ENCODE assay signal across 12 cellular contexts in genomic region chr17:17484451-17484899, GRCh38. TPM values are rescaled to one million over a fixed set of nuclear protein-coding genes. Genes with fewer than 3 reads are reported as not detected.
DNase-seq lines count a peak whose midpoint lies in the region; ATAC-seq and TF ChIP-seq lines count a peak whose summit lies in the region.
"Had no signal": no experiment of that assay in that cellular context is flagged by ENCODE, and none has a peak within 500 bp of the region (broad histone marks: within the 10 kb centered on the region; RNA-seq: fewer than 3 reads in every experiment).

No MANE protein-coding gene starts in this region.

- no peak overlapping the region for H3K4me3 ChIP-seq in neural progenitor cell
- H3K4me3 ChIP-seq in uterus: no peak overlapping the region

- intact Hi-C loops in uterus (cut with DNase I; ENCODE audit: low total_unique reads): no loop called here

- peaks cover 22% of the 10 kb centered on the region for H4K20me1 ChIP-seq in neural progenitor cell (ENCODE audit: low read depth)

- ATAC-seq in omental fat pad (ENCODE audit: low FRiP score): no peak

- H3K4me3 Mint-ChIP-seq in neural progenitor cell: no peak overlapping the region
- H3K4me3 Mint-ChIP-seq: immature natural killer cell, nephron progenitor cell had no signal

- no peaks in the 10 kb centered on the region for H3K27me3 ChIP-seq in neural progenitor cell
- H3K27me3 ChIP-seq in uterus: no peaks in the 10 kb centered on the region

- peaks cover 70% of the 10 kb centered on the region for H3K79me2 ChIP-seq in neural progenitor cell (ENCODE audit: low read depth)

- peaks cover 6% of the 10 kb centered on the region for H3K4me1 Mint-ChIP-seq in neural progenitor cell

- H3K27me3 Mint-ChIP-seq in neural progenitor cell (ENCODE audit: insufficient read depth, low read depth): no peaks in the 10 kb centered on the region

- H3F3A ChIP-seq in neural progenitor cell (ENCODE audit: low read depth): no peaks in the 10 kb centered on the region

- no peak overlapping the region for H3K4me2 ChIP-seq in neural progenitor cell
- H3K4me2 ChIP-seq: KMS-11 had no signal

- no peak for TF ChIP-seq POLR2A in uterus (IDR thresholded peaks at IDR 0.05)

- no peak overlapping the region for H3K9ac ChIP-seq in neural progenitor cell
- H3K9ac ChIP-seq: KMS-11 had no signal

- H3K27ac Mint-ChIP-seq in neural progenitor cell: peak overlapping the region; percentile 20
- H3K27ac Mint-ChIP-seq: immature natural killer cell, nephron progenitor cell had no signal

- H3K9me3 ChIP-seq in neural progenitor cell (ENCODE audit: low read depth) (no peaks in the 10 kb centered on the region), uterus (no peaks in the 10 kb centered on the region)

- no peak overlapping the region for H2AFZ ChIP-seq in neural progenitor cell (replicated peaks)

- H3K27ac ChIP-seq in angular gyrus (ENCODE audit: low read depth, low read length) (peak overlapping the region; percentile 66), neural progenitor cell (no peak overlapping the region), uterus (no peak overlapping the region)
- H3K27ac ChIP-seq: KMS-11 had no signal

- no peaks in the 10 kb centered on the region for H3K9me3 Mint-ChIP-seq in neural progenitor cell
- H3K9me3 Mint-ChIP-seq: immature natural killer cell had no signal

- H3K4me1 ChIP-seq in neural progenitor cell: peaks cover 12% of the 10 kb centered on the region
- peaks cover 0 to 4% of the 10 kb centered on the region in 2 donors for H3K4me1 ChIP-seq in uterus

- TF ChIP-seq CTCF in neural progenitor cell (IDR thresholded peaks at IDR 0.05) (no peak), omental fat pad (IDR thresholded peaks at IDR 0.05) (no peak), uterus (IDR thresholded peaks at IDR 0.05) (peak in 1 of 4 experiments; percentile 9)

- peaks cover 21% of the 10 kb centered on the region for H3K36me3 Mint-ChIP-seq in neural progenitor cell

- peak; percentile 17 for DNase-seq in stimulated activated naive CD4-positive, alpha-beta T cell treated with Interleukin-2 at 50 U/mL for 16 hours (lab: John Stamatoyannopoulos, UW)
- no peak for DNase-seq in stimulated activated naive CD4-positive, alpha-beta T cell (lab: John Stamatoyannopoulos, UW)
- DNase-seq in neural progenitor cell (ENCODE audit: low spot score) (no peak), omental fat pad (ENCODE audit: low spot score) (no peak), RPMI8226 (no peak), uterus (no peak)
- no peak for DNase-seq in activated effector memory CD4-positive, alpha-beta T cell treated with Interleukin-2 at 50 U/mL for 16 hours
- DNase-seq: C1 segment of cervical spinal cord, immature natural killer cell, nephron progenitor cell had no signal

- H3K36me3 ChIP-seq in neural progenitor cell (no peaks in the 10 kb centered on the region), uterus (no peaks in the 10 kb centered on the region)

RNA-seq across cellular contexts. Expression of gene MED9, which starts 7.7 kb away (rescaled TPM):
- total RNA-seq in neural progenitor cell (ENCODE audit: low replicate concordance) (15.7 and 28.0 TPM in 2 replicates), omental fat pad (10 to 100 TPM; 11.5 to 26.2 (median 16.2) TPM), uterus (10 to 100 TPM in 3 of 4 donors, 1 to 10 TPM in 1; 3.2 to 17.4 (median 13.4) TPM)

RNA-seq across cellular contexts. Expression of gene RASD1, which starts 11.7 kb away (rescaled TPM):
- total RNA-seq in neural progenitor cell (ENCODE audit: low replicate concordance) (0.88 and 2.8 TPM in 2 replicates), omental fat pad (100 to 1,000 TPM in 3 of 4 donors, 10 to 100 TPM in 1; 76.9 to 413 (median 322) TPM), uterus (10 to 100 TPM in 1 of 4 donors, 1 to 10 TPM in 2, under 1 TPM in 1; 0.59 to 12.7 (median 7.4) TPM)

Comparison
In these comparisons a context has a peak if more than half of its experiments do, and no peak if none do; other contexts are left out.
1. RNA of gene RASD1, which starts 11.7 kb away (total RNA-seq): 76.9 to 413 TPM in omental fat pad; 0.59 to 12.7 TPM in uterus and 0.88 to 2.8 TPM in neural progenitor cell; every median in the first group is over 4 times any median in the second.